14 cellular contexts compared by ENCODE assay signal in the genomic region with DNA sequence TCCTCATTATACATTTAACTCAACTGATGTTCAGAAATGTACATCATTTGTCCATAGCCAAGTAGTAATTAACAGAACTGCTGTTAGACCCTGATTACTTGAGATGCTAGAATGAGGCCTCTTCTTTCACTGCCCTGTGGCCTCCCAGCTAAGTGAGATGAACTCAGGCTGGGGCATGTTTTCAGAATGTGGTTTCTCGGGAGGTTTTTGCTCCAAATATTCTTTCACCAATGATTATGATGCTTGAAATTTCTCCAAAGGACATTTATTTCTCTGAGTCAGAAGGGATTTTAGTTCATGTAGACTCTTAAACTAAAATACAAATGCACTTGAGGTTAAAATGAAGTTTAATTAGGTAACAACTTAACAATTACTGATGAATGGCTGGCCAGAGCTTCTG. TPM values are rescaled to one million over a fixed set of nuclear protein-coding genes. Genes with fewer than 3 reads are reported as not detected.
DNase-seq lines count a peak whose midpoint lies in the region; ATAC-seq and TF ChIP-seq lines count a peak whose summit lies in the region.
"Had no signal": no experiment of that assay in that cellular context is flagged by ENCODE, and none has a peak within 500 bp of the region (broad histone marks: within the 10 kb centered on the region; RNA-seq: fewer than 3 reads in every experiment).

No MANE protein-coding gene starts in this region.

- H3K79me2 ChIP-seq in GM23338 (replicated peaks; ENCODE audit: insufficient read depth) (no peaks in the 10 kb centered on the region), osteoblast (ENCODE audit: insufficient read depth, low read length) (no peaks in the 10 kb centered on the region)

- H3K36me3 Mint-ChIP-seq in GM23338 (ENCODE audit: low read depth): no peaks in the 10 kb centered on the region
- H3K36me3 Mint-ChIP-seq: CD4-positive, CD25-positive, alpha-beta regulatory T cell; IgD-negative memory B cell had no signal

- H3K4me1 ChIP-seq in GM23338 (ENCODE audit: insufficient read depth) (no peaks in the 10 kb centered on the region), osteoblast (ENCODE audit: insufficient read depth, low read length) (peaks cover 3% of the 10 kb centered on the region), right cardiac atrium (ENCODE audit: control insufficient read depth, insufficient read depth, low read length) (no peaks in the 10 kb centered on the region), lower lobe of right lung (no peaks in the 10 kb centered on the region)
- H3K4me1 ChIP-seq: BLaER1 treated with 17β-estradiol and CSF1 and Interleukin-3, amounts not matched to agents 10 nM and 100 nM had no signal

- intact Hi-C loops in right cardiac atrium (cut with DNase I): no loop called here
- intact Hi-C loops in lower lobe of right lung (cut with DNase I): no loop called here

- POLR2A ChIA-PET in GM10248 (lab: Yijun Ruan, JAX): no interaction called here

- H3K36me3 ChIP-seq in GM23338 (ENCODE audit: insufficient read depth): no peaks in the 10 kb centered on the region
- no peaks in the 10 kb centered on the region for H3K36me3 ChIP-seq in osteoblast (ENCODE audit: insufficient read depth, low read length)
- no peaks in the 10 kb centered on the region for H3K36me3 ChIP-seq in lower lobe of right lung
- H3K36me3 ChIP-seq: BLaER1 treated with 17β-estradiol and CSF1 and Interleukin-3, amounts not matched to agents 10 nM and 100 nM had no signal

- H3K4me2 ChIP-seq in GM23338: no peak overlapping the region
- no peak overlapping the region for H3K4me2 ChIP-seq in osteoblast (ENCODE audit: insufficient read depth, low read length)
- H3K4me2 ChIP-seq: BLaER1 treated with 17β-estradiol and CSF1 and Interleukin-3, amounts not matched to agents 10 nM and 100 nM had no signal

- no peak for TF ChIP-seq CTCF in GM23338 (conservative IDR thresholded peaks at IDR 0.05; ENCODE audit: low read depth in 2 of 2)
- no peak for TF ChIP-seq CTCF in osteoblast (IDR thresholded peaks at IDR 0.05; ENCODE audit: extremely low read depth, low read depth, low read length)
- TF ChIP-seq CTCF in GM10248 (IDR thresholded peaks at IDR 0.05; ENCODE audit: control extremely low read depth, extremely low read depth, low read depth, missing control alignments): no peak
- no peak for TF ChIP-seq CTCF in lower lobe of right lung (IDR thresholded peaks at IDR 0.05)

- H3K4me3 ChIP-seq in GM23338 (no peak overlapping the region), osteoblast (ENCODE audit: insufficient read depth, low read length) (no peak overlapping the region), right cardiac atrium (ENCODE audit: low read length) (no peak overlapping the region), lower lobe of right lung (no peak overlapping the region)
- H3K4me3 ChIP-seq: BLaER1 treated with 17β-estradiol and CSF1 and Interleukin-3, amounts not matched to agents 10 nM and 100 nM had no signal

- CTCF ChIA-PET in GM10248 (lab: Yijun Ruan, JAX): no interaction called here

- H3K9me3 Mint-ChIP-seq in GM23338: no peaks in the 10 kb centered on the region
- H3K9me3 Mint-ChIP-seq: H9 had no signal

- H3K9me3 ChIP-seq in osteoblast (ENCODE audit: low read depth, low read length) (no peaks in the 10 kb centered on the region), right cardiac atrium (ENCODE audit: control insufficient read depth, low read length) (no peaks in the 10 kb centered on the region), lower lobe of right lung (no peaks in the 10 kb centered on the region)
- H3K9me3 ChIP-seq: BLaER1 treated with 17β-estradiol and CSF1 and Interleukin-3, amounts not matched to agents 10 nM and 100 nM had no signal

- no peak overlapping the region for H3K4me3 Mint-ChIP-seq in GM23338
- H3K4me3 Mint-ChIP-seq: CD4-positive, CD25-positive, alpha-beta regulatory T cell; H9; IgD-negative memory B cell had no signal

- no peaks in the 10 kb centered on the region for H3F3A ChIP-seq in GM23338 (replicated peaks; ENCODE audit: low read depth)

- no peak overlapping the region for H3K27ac Mint-ChIP-seq in GM23338
- H3K27ac Mint-ChIP-seq: CD4-positive, CD25-positive, alpha-beta regulatory T cell; H9; IgD-negative memory B cell had no signal

- H2AFZ ChIP-seq in GM23338 (0 out of 2 replicates have a peak overlapping the region, but pooled peaks have one; percentile 19), osteoblast (ENCODE audit: low read length) (peak overlapping the region; percentile 59)

- H4K20me1 ChIP-seq in GM23338 (replicated peaks; ENCODE audit: insufficient read depth) (no peaks in the 10 kb centered on the region), osteoblast (ENCODE audit: insufficient read depth, low read length) (no peaks in the 10 kb centered on the region)
- H4K20me1 ChIP-seq: BLaER1 treated with 17β-estradiol and CSF1 and Interleukin-3, amounts not matched to agents 10 nM and 100 nM had no signal

- H3K4me1 Mint-ChIP-seq in GM23338: no peaks in the 10 kb centered on the region
- H3K4me1 Mint-ChIP-seq: CD4-positive, CD25-positive, alpha-beta regulatory T cell; IgD-negative memory B cell had no signal

- no peak overlapping the region for H3K27ac ChIP-seq in GM23338 (ENCODE audit: low read depth)
- H3K27ac ChIP-seq in osteoblast (ENCODE audit: low read depth, low read length): no peak overlapping the region
- no peak overlapping the region for H3K27ac ChIP-seq in right cardiac atrium (ENCODE audit: low read length)
- no peak overlapping the region for H3K27ac ChIP-seq in lower lobe of right lung
- H3K27ac ChIP-seq: BLaER1 treated with 17β-estradiol and CSF1 and Interleukin-3, amounts not matched to agents 10 nM and 100 nM had no signal

- 73% methylated on average over 1 of the region's 1 CpG for WGBS in right cardiac atrium

- no peaks in the 10 kb centered on the region for H3K27me3 ChIP-seq in GM23338 (ENCODE audit: insufficient read depth)
- no peaks in the 10 kb centered on the region for H3K27me3 ChIP-seq in osteoblast (ENCODE audit: insufficient read depth, low read length)
- H3K27me3 ChIP-seq in right cardiac atrium (ENCODE audit: control insufficient read depth, insufficient read depth): no peaks in the 10 kb centered on the region
- no peaks in the 10 kb centered on the region for H3K27me3 ChIP-seq in lower lobe of right lung (ENCODE audit: low read depth)
- H3K27me3 ChIP-seq: BLaER1 treated with 17β-estradiol and CSF1 and Interleukin-3, amounts not matched to agents 10 nM and 100 nM had no signal

- DNase-seq in AG20443 (ENCODE audit: low spot score): peak; percentile 46
- no peak for DNase-seq in GM23338 (ENCODE audit: low spot score)
- DNase-seq in osteoblast (ENCODE audit: insufficient read length, low spot score, missing footprints): peak; percentile 67
- DNase-seq in right cardiac atrium: no peak
- no peak for DNase-seq in GM10248 (ENCODE audit: extremely low spot score)
- no peak for DNase-seq in lower lobe of right lung
- DNase-seq in activated naive CD4-positive, alpha-beta T cell treated with Interleukin-2 at 50 U/mL for 16 hours: no peak
- DNase-seq: CD4-positive, CD25-positive, alpha-beta regulatory T cell; DMS53; H9; KG1 had no signal

- H3K27me3 Mint-ChIP-seq in GM23338 (ENCODE audit: insufficient read depth, low read depth, poor library complexity): no peaks in the 10 kb centered on the region
- H3K27me3 Mint-ChIP-seq: CD4-positive, CD25-positive, alpha-beta regulatory T cell; IgD-negative memory B cell had no signal

- no peaks in the 10 kb centered on the region for H3K9me2 ChIP-seq in GM23338 (ENCODE audit: insufficient read depth)

- ATAC-seq in GM23338 (no peak), right cardiac atrium (no peak), lower lobe of right lung (no peak)

TF ChIP-seq in GM23338, 12 proteins besides CTCF, POLR2A, EP300 and RAD21 (continues in another document):
- no peak for TF ChIP-seq EZH2phosphoT487 (IDR thresholded peaks at IDR 0.05; ENCODE audit: unreplicated experiment)

RNA-seq across cellular contexts. Expression of gene ADAMTS5, which starts 34.6 kb away (rescaled TPM):
- 0.21 and 0.47 TPM in 2 replicates for total RNA-seq in GM23338 (2014; rRNA removed; shearing (Covaris generic))
- 0.16 and 0.32 TPM in 2 replicates for polyA plus RNA-seq in GM23338 (2016; fragmentation: Nextera tagmentation; extraction: Ambion mirVana)
- 38.9 and 39.1 TPM in 2 replicates for total RNA-seq in osteoblast
- total RNA-seq in right cardiac atrium: 1 to 10 TPM; 2.1 to 4.8 (median 3.0) TPM
- polyA plus RNA-seq in right cardiac atrium: 1.3 TPM
- 5.6 TPM for total RNA-seq in lower lobe of right lung
- total RNA-seq: CD4-positive, CD25-positive, alpha-beta regulatory T cell; HT-29 had no signal
- polyA plus RNA-seq: CD4-positive, CD25-positive, alpha-beta regulatory T cell; IgD-negative memory B cell had no signal

Comparison
In these comparisons a context has a peak if more than half of its experiments do, and no peak if none do; other contexts are left out.
1. DNase-seq: peak in AG20443 (single experiment) and osteoblast (single experiment); none in GM23338 (single experiment), right cardiac atrium (0 of 3), GM10248 (single experiment), lower lobe of right lung (single experiment) and activated naive CD4-positive, alpha-beta T cell treated with Interleukin-2 at 50 U/mL for 16 hours (single experiment).